In genomic region chr20:63808964-63809674, GRCh38 we compare ENCODE assay signal across 2 cellular contexts.
TF ChIP-seq lines count a peak whose summit lies in the region.

No MANE protein-coding gene starts in this region.

TF ChIP-seq in K562, 482 proteins besides CTCF, POLR2A, EP300 and RAD21:
- TF ChIP-seq ZNF239 (CRISPR knock-in tag; IDR thresholded peaks at IDR 0.05), result no peak
- TF ChIP-seq TAF9B (IDR thresholded peaks at IDR 0.05; ENCODE audit: partially characterized antibody), result no peak
- 0 out of 2 replicates have a peak, but pooled peaks have one; percentile 33 for TF ChIP-seq SMC3 (conservative IDR thresholded peaks at IDR 0.05; ENCODE audit: insufficient read depth, low read depth, low read length)
- no peak for TF ChIP-seq HDAC8 (tag; IDR thresholded peaks at IDR 0.05)
- no peak for TF ChIP-seq EZH2 (IDR thresholded peaks at IDR 0.05; ENCODE audit: borderline replicate concordance, low read depth, low read length)
- TF ChIP-seq DMBX1 (CRISPR knock-in tag; IDR thresholded peaks at IDR 0.05; ENCODE audit: borderline replicate concordance), result no peak
- no peak for TF ChIP-seq PRPF4 (IDR thresholded peaks at IDR 0.05; ENCODE audit: insufficient read depth, low read depth, low read length, poor library complexity, severe bottlenecking)
- TF ChIP-seq ZBTB33 (CRISPR knock-in tag; IDR thresholded peaks at IDR 0.05), result peak; percentile 61; the same call in 1 of the 2 replicates
- TF ChIP-seq THRAP3 (IDR thresholded peaks at IDR 0.05; ENCODE audit: borderline replicate concordance), result no peak
- no peak for TF ChIP-seq UBTF (IDR thresholded peaks at IDR 0.05; ENCODE audit: borderline replicate concordance in 1 of 2, low read depth in 2 of 2, low read length in 2 of 2)
- no peak for TF ChIP-seq FOXK1 (CRISPR knock-in tag; IDR thresholded peaks at IDR 0.05; ENCODE audit: borderline replicate concordance)
- no peak for TF ChIP-seq MXI1 (IDR thresholded peaks at IDR 0.05; ENCODE audit: low read depth, low read length)
- TF ChIP-seq IRF9 (tag; IDR thresholded peaks at IDR 0.05), result no peak
- TF ChIP-seq TSHZ1 (CRISPR knock-in tag; IDR thresholded peaks at IDR 0.05), result no peak
TF ChIP-seq in K562: peak in this region for 2.

TF ChIP-seq in HepG2, 621 proteins besides CTCF, POLR2A, EP300 and RAD21:
- TF ChIP-seq ZEB1 (IDR thresholded peaks at IDR 0.05; ENCODE audit: insufficient replicate concordance, low read depth) (no peak), AGO2 (optimal IDR thresholded peaks at IDR 0.05; ENCODE audit: low read depth, low read length) (peak; percentile 19), CREM (IDR thresholded peaks at IDR 0.05) (no peak), CREM (CRISPR knock-in tag; IDR thresholded peaks at IDR 0.05) (no peak), ZHX1 (CRISPR knock-in tag; IDR thresholded peaks at IDR 0.05; ENCODE audit: low read depth) (0 out of 2 replicates have a peak, but pooled peaks have one; percentile 43), TCF7L2 (IDR thresholded peaks at IDR 0.05; ENCODE audit: low read depth, low read length) (no peak), STAG1 (CRISPR knock-in tag; IDR thresholded peaks at IDR 0.05) (peak; percentile 57), SMC3 (IDR thresholded peaks at IDR 0.05; ENCODE audit: low read length) (peak; percentile 13; the same call in 1 of the 2 replicates), ZBTB33 (CRISPR knock-in tag; IDR thresholded peaks at IDR 0.05) (peak; percentile 94), SSRP1 (CRISPR knock-in tag; IDR thresholded peaks at IDR 0.05) (no peak), ZBTB38 (CRISPR knock-in tag; IDR thresholded peaks at IDR 0.05) (peak; percentile 24; the same call in 1 of the 2 replicates)
